Comparison of ENCODE assay signal across 8 cellular contexts in genomic region chr12:55738113-55739024, GRCh38. TPM values are rescaled to one million over a fixed set of nuclear protein-coding genes. Genes with fewer than 3 reads are reported as not detected.
DNase-seq lines count a peak whose midpoint lies in the region; ATAC-seq lines count a peak whose summit lies in the region.

No MANE protein-coding gene starts in this region.

- H3K4me1 ChIP-seq in NT2/D1 (ENCODE audit: insufficient read depth, insufficient read length) (peaks cover 3% of the 10 kb centered on the region), esophagus (ENCODE audit: control insufficient read depth in 2 of 2, insufficient read depth in 2 of 2, low read length in 1 of 2) (peaks cover 0 to 2% of the 10 kb centered on the region in 2 donors)

- H3K36me3 ChIP-seq in NT2/D1 (ENCODE audit: insufficient read depth, insufficient read length, low read length) (no peaks in the 10 kb centered on the region), esophagus (ENCODE audit: control insufficient read depth in 2 of 2, insufficient read depth in 2 of 2, low read length in 1 of 2) (no peaks in the 10 kb centered on the region)

- peak overlapping the region; percentile 72 for H3K9ac ChIP-seq in NT2/D1 (ENCODE audit: insufficient read length, low read depth)

- H3K9me3 ChIP-seq in NT2/D1 (ENCODE audit: insufficient read depth, low read length) = no peaks in the 10 kb centered on the region
- H3K9me3 ChIP-seq in esophagus (ENCODE audit: control insufficient read depth in 2 of 2, insufficient read depth in 1 of 2, low read depth in 1 of 2, low read length in 1 of 2) = no peaks in the 10 kb centered on the region

- peak; percentile 80 for DNase-seq in D341Med (ENCODE audit: low spot score)
- peak in 75 of 76 experiments; percentile 32 to 91 (median 81) for DNase-seq in HUDEP-2 (lab: John Stamatoyannopoulos, UW; ENCODE audit: unreplicated experiment in 76 of 76)
- peak; percentile 91 for DNase-seq in NT2/D1 (ENCODE audit: low read depth, low spot score)
- DNase-seq in activated CD8-positive, alpha-beta memory T cell treated with anti-CD3 and anti-CD28 coated beads, Interleukin-2, amount 50 U/mL, for 48 hours = peak; percentile 87
- DNase-seq in mucosa of gallbladder (ENCODE audit: low spot score) = peak; percentile 90
- peak; percentile 53 to 86 for DNase-seq in stimulated activated CD8-positive, alpha-beta memory T cell treated with anti-CD3 and anti-CD28 coated beads, Interleukin-7, amount 100 ng/mL, for 48 hours (ENCODE audit: extremely low read depth in 1 of 2, low read depth in 1 of 2)

- peak overlapping the region; percentile 46 to 71 for H3K27ac ChIP-seq in esophagus (ENCODE audit: low read depth in 2 of 2, low read length in 1 of 2)

- H3K27me3 ChIP-seq in NT2/D1 (ENCODE audit: insufficient read depth, insufficient read length) (peaks cover 3% of the 10 kb centered on the region), esophagus (ENCODE audit: control insufficient read depth in 1 of 2, insufficient read depth in 2 of 2, low read length in 2 of 2) (no peaks in the 10 kb centered on the region)

- 1 to 4% methylated on average over 14 of the region's 14 CpGs for WGBS in esophagus, 2 donors

- ATAC-seq in GM21381 (IDR thresholded peaks at IDR 0.05; ENCODE audit: unreplicated experiment) = peak; percentile 86

- H3K4me3 ChIP-seq in NT2/D1 (ENCODE audit: insufficient read length, low read depth) = peak overlapping the region; percentile 44
- peak overlapping the region; percentile 29 to 52 for H3K4me3 ChIP-seq in esophagus (ENCODE audit: low read depth in 1 of 2, low read length in 2 of 2)

RNA-seq across cellular contexts. Expression of gene GDF11, which starts 4.6 kb away (rescaled TPM):
- under 1 TPM; 0.43 to 0.65 TPM for polyA plus RNA-seq in esophagus
- total RNA-seq in mucosa of gallbladder = 11.5 TPM

RNA-seq across cellular contexts. Expression of gene CD63, which starts 9.6 kb away (rescaled TPM):
- 100 to 1,000 TPM; 334 to 463 TPM for polyA plus RNA-seq in esophagus
- total RNA-seq in mucosa of gallbladder = 1,148 TPM

RNA-seq across cellular contexts. Expression of gene RDH5, which starts 18.2 kb away (rescaled TPM):
- polyA plus RNA-seq in esophagus = 10 to 100 TPM in 1 of 2 donors, 1 to 10 TPM in 1; 3.3 to 12.7 TPM
- 43.0 TPM for total RNA-seq in mucosa of gallbladder

RNA-seq across cellular contexts. Expression of gene BLOC1S1, which starts 22.5 kb away (rescaled TPM):
- polyA plus RNA-seq in esophagus = 100 to 1,000 TPM; 269 to 326 TPM
- 158 TPM for total RNA-seq in mucosa of gallbladder

RNA-seq across cellular contexts. Expression of gene ITGA7, which starts 30.7 kb away (rescaled TPM):
- polyA plus RNA-seq in esophagus = 10 to 100 TPM; 15.3 to 24.6 TPM
- total RNA-seq in mucosa of gallbladder = 152 TPM

Comparison
In these comparisons a context has a peak if more than half of its experiments do, and no peak if none do; other contexts are left out.
1. Peak in every context shown above with its lines: DNase-seq, ATAC-seq, H3K4me3 ChIP-seq and H3K27ac ChIP-seq.